Comparison of ENCODE assay signal across 17 cellular contexts in genomic region chr1:25128168-25128621, GRCh38.
DNase-seq lines count a peak whose midpoint lies in the region; ATAC-seq, FAIRE-seq and TF ChIP-seq lines count a peak whose summit lies in the region.
"Had no signal": no experiment of that assay in that cellular context is flagged by ENCODE, and none has a peak within 500 bp of the region (broad histone marks: within the 10 kb centered on the region; RNA-seq: fewer than 3 reads in every experiment).

No MANE protein-coding gene starts in this region.

- TF ChIP-seq EP300 in HepG2 (IDR thresholded peaks at IDR 0.05; ENCODE audit: low read depth in 2 of 2, low read length in 2 of 2) (no peak), HepG2 (CRISPR knock-in tag; IDR thresholded peaks at IDR 0.05; ENCODE audit: borderline replicate concordance) (no peak)

- peak; percentile 26; the same call in 1 of the 3 replicates for ATAC-seq in HepG2
- ATAC-seq in right lobe of liver = no peak
- peak; percentile 65 for ATAC-seq in HG02798 (IDR thresholded peaks at IDR 0.05; ENCODE audit: poor library complexity, unreplicated experiment)
- ATAC-seq in HG02623 (IDR thresholded peaks at IDR 0.05; ENCODE audit: unreplicated experiment) = no peak

- no peak for FAIRE-seq in HepG2 (lab: Jason Lieb, UNC)
- FAIRE-seq: islet of Langerhans had no signal

- H2AFZ ChIP-seq in HepG2 (ENCODE audit: low read length) = no peak overlapping the region
- peak overlapping the region; percentile 51; the same call in 1 of the 2 replicates for H2AFZ ChIP-seq in OCI-LY3 (ENCODE audit: low read depth, low read length)

- H4K20me1 ChIP-seq in HepG2 (ENCODE audit: insufficient read depth, low read length) (no peaks in the 10 kb centered on the region), OCI-LY3 (ENCODE audit: insufficient read depth, low read length) (no peaks in the 10 kb centered on the region)

- H3K79me2 ChIP-seq in HepG2 (ENCODE audit: insufficient read depth, low read length) (no peaks in the 10 kb centered on the region), OCI-LY3 (ENCODE audit: low read length) (no peaks in the 10 kb centered on the region)

- no peaks in the 10 kb centered on the region; a peak in 1 of 5 replicates for H3K36me3 ChIP-seq in HepG2 (replicated peaks in 1 of 2; ENCODE audit: control insufficient read depth in 1 of 2, insufficient read depth in 2 of 2, low read length in 2 of 2)
- no peaks in the 10 kb centered on the region for H3K36me3 ChIP-seq in right lobe of liver
- H3K36me3 ChIP-seq in OCI-LY3 (replicated peaks; ENCODE audit: low read depth, low read length) = no peaks in the 10 kb centered on the region
- H3K36me3 ChIP-seq in effector memory CD4-positive, alpha-beta T cell (ENCODE audit: control insufficient read depth, insufficient read depth, low read length) = no peaks in the 10 kb centered on the region
- H3K36me3 ChIP-seq: prostate gland had no signal

- H3K27ac ChIP-seq in HepG2 (ENCODE audit: extremely low read length, insufficient read depth, low read length) (no peak overlapping the region), right lobe of liver (no peak overlapping the region), OCI-LY3 (ENCODE audit: low read length) (peak overlapping the region; percentile 87)
- no peak overlapping the region for H3K27ac ChIP-seq in effector memory CD4-positive, alpha-beta T cell (ENCODE audit: insufficient read depth, low read length, poor library complexity, severe bottlenecking)
- H3K27ac ChIP-seq: dorsolateral prefrontal cortex, prostate gland, VCaP had no signal

- CTCF ChIA-PET in HepG2 (lab: Yijun Ruan, JAX; ENCODE audit: low intra/inter-chr PET ratio, low total read pairs) = no interaction called here

- DNase-seq in HepG2 (ENCODE audit: low spot score) (no peak), right lobe of liver (no peak), NCI-H226 (no peak), superior temporal gyrus (ENCODE audit: extremely low spot score) (no peak)
- DNase-seq in effector memory CD4-positive, alpha-beta T cell = no peak
- DNase-seq: ACHN, amniotic stem cell, foreskin melanocyte, NCI-H1105 treated with DMSO at 0.1 percent for 48 hours, NCI-H510A had no signal

- H3K9me3 ChIP-seq in HepG2 (ENCODE audit: low read length) (no peaks in the 10 kb centered on the region), right lobe of liver (no peaks in the 10 kb centered on the region), OCI-LY3 (ENCODE audit: insufficient read depth, low read length) (no peaks in the 10 kb centered on the region)
- no peaks in the 10 kb centered on the region for H3K9me3 ChIP-seq in effector memory CD4-positive, alpha-beta T cell (ENCODE audit: control insufficient read depth, low read length)
- H3K9me3 ChIP-seq: prostate gland had no signal

- H3K27me3 ChIP-seq in HepG2 (ENCODE audit: control insufficient read depth in 1 of 2, insufficient read depth in 2 of 2, low read length in 2 of 2) = 0 out of 5 replicates have a peak, but pooled peaks cover 0 to 1% of the 10 kb centered on the region in 2 experiments
- no peaks in the 10 kb centered on the region for H3K27me3 ChIP-seq in right lobe of liver
- no peaks in the 10 kb centered on the region for H3K27me3 ChIP-seq in OCI-LY3 (ENCODE audit: low read depth, low read length)
- no peaks in the 10 kb centered on the region for H3K27me3 ChIP-seq in effector memory CD4-positive, alpha-beta T cell (replicated peaks; ENCODE audit: control insufficient read depth, insufficient read depth, low read length, poor library complexity, severe bottlenecking)

- intact Hi-C loops in HepG2 (cut with micrococcal nuclease; ENCODE audit: unreplicated experiment) (loop anchor here (2.0 kb wide), 1 partner anchor 77 kb away; no protein-coding TSS in a partner anchor), right lobe of liver (cut with DNase I) (no loop called here)

- no peak overlapping the region for H3K9ac ChIP-seq in HepG2 (ENCODE audit: insufficient read depth, low read depth, low read length)
- peak overlapping the region; percentile 48 for H3K9ac ChIP-seq in OCI-LY3 (ENCODE audit: low read length)

- H3K4me3 ChIP-seq in HepG2 (replicated peaks in 1 of 3; ENCODE audit: insufficient read depth in 1 of 3, low read depth in 2 of 3, low read length in 3 of 3) (0 out of 6 replicates have a peak overlapping the region, but pooled peaks of 1 of the 3 experiments have one; percentile 13), right lobe of liver (no peak overlapping the region), OCI-LY3 (ENCODE audit: low read length) (peak overlapping the region; percentile 43)
- H3K4me3 ChIP-seq in effector memory CD4-positive, alpha-beta T cell (ENCODE audit: insufficient read depth, low read depth, low read length, poor library complexity, severe bottlenecking) = no peak overlapping the region
- H3K4me3 ChIP-seq: dorsolateral prefrontal cortex, prostate gland had no signal

- TF ChIP-seq CTCF in HepG2 (CRISPR knock-in tag; IDR thresholded peaks at IDR 0.05) (no peak), right lobe of liver (IDR thresholded peaks at IDR 0.05) (no peak), OCI-LY3 (IDR thresholded peaks at IDR 0.05; ENCODE audit: low read depth, low read length) (no peak)

- TF ChIP-seq POLR2A in HepG2 (IDR thresholded peaks at IDR 0.05; ENCODE audit: insufficient read depth in 1 of 2, low read depth in 2 of 2, low read length in 2 of 2) = no peak
- TF ChIP-seq POLR2A in right lobe of liver (IDR thresholded peaks at IDR 0.05) = no peak

- POLR2A ChIA-PET in HepG2 (lab: Yijun Ruan, JAX) = interaction anchor here (1.2 kb wide), 1 partner anchor 11 kb away, joined by 3 read pairs; no protein-coding TSS in a partner anchor

- TF ChIP-seq RAD21 in HepG2 (CRISPR knock-in tag; IDR thresholded peaks at IDR 0.05) = no peak

- 49% methylated on average over 4 of the region's 5 CpGs for WGBS in HepG2 (ENCODE audit: low lambda C conversion rate)
- WGBS in right lobe of liver (ENCODE audit: insufficient coverage, low coverage, low lambda C conversion rate, missing lambda C conversion rate) = 58% methylated on average over 5 of the region's 5 CpGs

- peak overlapping the region; percentile 50 for H3K4me2 ChIP-seq in HepG2 (ENCODE audit: low read depth, low read length)
- peak overlapping the region; percentile 55 for H3K4me2 ChIP-seq in OCI-LY3 (ENCODE audit: low read length)

- H3K4me1 ChIP-seq in HepG2 (ENCODE audit: insufficient read depth, low read length) = peaks cover 23% of the 10 kb centered on the region
- no peaks in the 10 kb centered on the region for H3K4me1 ChIP-seq in right lobe of liver
- peaks cover 49% of the 10 kb centered on the region for H3K4me1 ChIP-seq in OCI-LY3 (ENCODE audit: low read length)
- H3K4me1 ChIP-seq in effector memory CD4-positive, alpha-beta T cell (ENCODE audit: control insufficient read depth, insufficient read depth, low read length, poor library complexity, severe bottlenecking) = no peaks in the 10 kb centered on the region
- H3K4me1 ChIP-seq: prostate gland had no signal

- in situ Hi-C loops in HepG2 (cut with HindIII; ENCODE audit: extremely low pct_ligation_motif_present, low pct_unique_long_range_greater_than_20kb) = no loop called here

- BruUV-seq in HepG2 (replicated peaks; lab: Mats Ljungman, UMichigan) = no TSS peak

TF ChIP-seq in HepG2, 621 proteins besides CTCF, POLR2A, EP300 and RAD21:
- TF ChIP-seq TRIM22 (IDR thresholded peaks at IDR 0.05) = no peak
- TF ChIP-seq NFYC (CRISPR knock-in tag; IDR thresholded peaks at IDR 0.05) = no peak
- TF ChIP-seq ZNF713 (CRISPR knock-in tag; IDR thresholded peaks at IDR 0.05) = no peak
- TF ChIP-seq ZBTB25 (CRISPR knock-in tag; IDR thresholded peaks at IDR 0.05) = no peak
- no peak for TF ChIP-seq ADNP (CRISPR knock-in tag; IDR thresholded peaks at IDR 0.05)
- no peak for TF ChIP-seq ZNF691 (CRISPR knock-in tag; IDR thresholded peaks at IDR 0.05; ENCODE audit: borderline replicate concordance, low read depth)
- no peak for TF ChIP-seq TOPORS (CRISPR knock-in tag; IDR thresholded peaks at IDR 0.05)
- TF ChIP-seq PRMT3 (CRISPR knock-in tag; IDR thresholded peaks at IDR 0.05; ENCODE audit: borderline replicate concordance, low read depth) = no peak
- no peak for TF ChIP-seq ZNF616 (CRISPR knock-in tag; IDR thresholded peaks at IDR 0.05; ENCODE audit: low read depth)
- no peak for TF ChIP-seq MED8 (CRISPR knock-in tag; IDR thresholded peaks at IDR 0.05; ENCODE audit: insufficient replicate concordance)
- TF ChIP-seq ZFX (CRISPR knock-in tag; IDR thresholded peaks at IDR 0.05; ENCODE audit: low read depth) = no peak
- TF ChIP-seq ZFAT (CRISPR knock-in tag; conservative IDR thresholded peaks at IDR 0.05) = no peak

Comparison
In these comparisons a context has a peak if more than half of its experiments do, and no peak if none do; other contexts are left out.
1. ATAC-seq: peak in HepG2 (single experiment) and HG02798 (single experiment); none in right lobe of liver (0 of 4) and HG02623 (single experiment).